In the genomic region with DNA sequence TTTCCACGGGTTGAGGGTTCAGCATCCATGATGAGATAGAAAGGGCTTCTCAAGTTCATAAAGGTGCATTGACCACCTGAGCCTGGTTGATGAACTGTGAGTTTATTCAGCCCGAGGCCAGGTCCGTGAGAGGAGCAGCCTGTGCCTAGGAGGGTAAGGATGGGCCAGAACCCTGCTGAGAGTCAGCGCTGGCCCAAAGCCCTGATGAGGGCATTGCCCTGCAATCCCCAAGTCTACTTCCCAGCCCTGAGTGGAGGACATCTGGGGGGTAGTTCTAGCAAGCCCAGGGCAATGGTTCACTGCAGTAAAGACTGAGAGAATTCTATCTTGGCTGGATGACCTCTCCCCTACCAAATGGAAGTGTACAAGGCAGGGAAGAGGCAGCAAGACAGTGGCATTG, we compare ENCODE assay signal across 19 cellular contexts.
"Had no signal": no experiment of that assay in that cellular context is flagged by ENCODE, and none has a peak within 500 bp of the region (broad histone marks: within the 10 kb centered on the region; RNA-seq: fewer than 3 reads in every experiment).

No MANE protein-coding gene starts in this region.

- H3K27me3 ChIP-seq: adrenal gland, Peyer's patch had no signal

- H3K9me3 ChIP-seq: adrenal gland, Peyer's patch had no signal

- ATAC-seq: activated CD4-positive, CD25-positive, alpha-beta regulatory T cell treated with anti-CD3 and anti-CD28 coated beads, Interleukin-2, amount 50 U/mL, for 24 hours; activated CD8-positive, alpha-beta T cell treated with anti-CD3 and anti-CD28 coated beads, Interleukin-2, amount 10 ng/mL, durations not matched to agents 7 days and 5 days had no signal

- H3K36me3 Mint-ChIP-seq: activated naive CD8-positive, alpha-beta T cell treated with anti-CD3 and anti-CD28 coated beads, Interleukin-2, amount 10 ng/mL, durations not matched to agents 7 days and 5 days had no signal

- H3K4me3 Mint-ChIP-seq: activated CD8-positive, alpha-beta T cell treated with anti-CD3 and anti-CD28 coated beads, Interleukin-2, amount 10 ng/mL, durations not matched to agents 7 days and 5 days; activated naive CD8-positive, alpha-beta T cell treated with anti-CD3 and anti-CD28 coated beads, Interleukin-2, amount 10 ng/mL, durations not matched to agents 7 days and 5 days; T-helper 1 cell treated with Interleukin-12 subunit alpha and Interleukin-12 subunit beta and Interleukin-4 antibody, amounts not matched to agents 30 μg/mL and 1 μg/mL, for 36 hours had no signal

- H3K27ac Mint-ChIP-seq: activated CD8-positive, alpha-beta T cell treated with anti-CD3 and anti-CD28 coated beads, Interleukin-2, amount 10 ng/mL, durations not matched to agents 7 days and 5 days; activated naive CD8-positive, alpha-beta T cell treated with anti-CD3 and anti-CD28 coated beads, Interleukin-2, amount 10 ng/mL, durations not matched to agents 7 days and 5 days; T-helper 1 cell treated with Interleukin-12 subunit alpha and Interleukin-12 subunit beta and Interleukin-4 antibody, amounts not matched to agents 30 μg/mL and 1 μg/mL, for 36 hours had no signal

- H3K4me1 Mint-ChIP-seq: activated naive CD8-positive, alpha-beta T cell treated with anti-CD3 and anti-CD28 coated beads, Interleukin-2, amount 10 ng/mL, durations not matched to agents 7 days and 5 days had no signal

- H3K27ac ChIP-seq: adrenal gland, RWPE1 had no signal

- H3K4me1 ChIP-seq: Peyer's patch had no signal

- H3K36me3 ChIP-seq: adrenal gland, Peyer's patch had no signal

- DNase-seq: activated CD4-positive, alpha-beta T cell treated with anti-CD3 and anti-CD28 coated beads for 48 hours; activated CD4-positive, alpha-beta T cell treated with anti-CD3 and anti-CD28 coated beads, Interleukin-2, amount 50 U/mL, for 4 hours; activated CD8-positive, alpha-beta memory T cell treated with anti-CD3 and anti-CD28 coated beads, Interleukin-2, amount 50 U/mL, for 48 hours; activated CD8-positive, alpha-beta T cell treated with anti-CD3 and anti-CD28 coated beads, Interleukin-2, amount 10 ng/mL, durations not matched to agents 7 days and 5 days; activated naive CD4-positive, alpha-beta T cell treated with anti-CD3 and anti-CD28 coated beads, Interleukin-2, amount 50 U/mL, for 16 hours; activated naive CD8-positive, alpha-beta T cell treated with anti-CD3 and anti-CD28 coated beads, Interleukin-2, amount 10 ng/mL, durations not matched to agents 7 days and 5 days; activated T-cell treated with anti-CD3 and anti-CD28 coated beads, Interleukin-2, amount 50 U/mL, for 1 hour; adrenal gland; anterior cingulate cortex; NCI-H1105 treated with DMSO at 0.1 percent for 48 hours; NCI-H1436 treated with DMSO at 0.1 percent for 48 hours; NCI-H187; NCI-H2081 treated with DMSO at 0.1 percent for 48 hours; NCI-H446; NCI-H524; Peyer's patch had no signal

- H3K4me3 ChIP-seq: adrenal gland, Peyer's patch had no signal
